ENCODE assay signal across 24 cellular contexts in genomic region chr13:113378825-113379224, GRCh38. TPM values are rescaled to one million over a fixed set of nuclear protein-coding genes. Genes with fewer than 3 reads are reported as not detected.
DNase-seq lines count a peak whose midpoint lies in the region; ATAC-seq, FAIRE-seq and TF ChIP-seq lines count a peak whose summit lies in the region.
"Had no signal": no experiment of that assay in that cellular context is flagged by ENCODE, and none has a peak within 500 bp of the region (broad histone marks: within the 10 kb centered on the region; RNA-seq: fewer than 3 reads in every experiment).

No MANE protein-coding gene starts in this region.

- H4K8ac ChIP-seq in trophoblast cell (ENCODE audit: low read depth, low read length) = no peak overlapping the region

- no peaks in the 10 kb centered on the region for H3K27me3 ChIP-seq in trophoblast cell (ENCODE audit: insufficient read depth, low read length)
- H3K27me3 ChIP-seq in BE2C = peaks cover 34% of the 10 kb centered on the region
- H3K27me3 ChIP-seq: BLaER1 treated with 17β-estradiol and CSF1 and Interleukin-3, amounts not matched to agents 10 nM and 100 nM had no signal

- H3K9me3 ChIP-seq in kidney (ENCODE audit: control insufficient read depth in 1 of 2, low read length in 2 of 2) = no peaks in the 10 kb centered on the region
- no peaks in the 10 kb centered on the region for H3K9me3 ChIP-seq in trophoblast cell (ENCODE audit: insufficient read depth, low read depth, low read length)
- no peaks in the 10 kb centered on the region for H3K9me3 ChIP-seq in BE2C

- ATAC-seq in left cardiac atrium = peak; percentile 38 to 57

- no peak overlapping the region for H2BK120ac ChIP-seq in trophoblast cell (ENCODE audit: insufficient read depth, low read length, poor library complexity)

- H3K4me1 ChIP-seq in kidney (ENCODE audit: control insufficient read depth in 1 of 2, insufficient read depth in 1 of 2, low read depth in 1 of 2, low read length in 2 of 2) (no peaks in the 10 kb centered on the region), trophoblast cell (ENCODE audit: control insufficient read depth in 1 of 2, insufficient read depth in 2 of 2, low read length in 2 of 2) (peaks cover 5 to 6% of the 10 kb centered on the region in 2 experiments), BE2C (no peaks in the 10 kb centered on the region)
- H3K4me1 ChIP-seq: BLaER1 treated with 17β-estradiol and CSF1 and Interleukin-3, amounts not matched to agents 10 nM and 100 nM had no signal

- DNase-seq in left cardiac atrium (no peak), cardiac septum (ENCODE audit: low spot score) (no peak), kidney (peak; percentile 68), mesenteric fat pad (ENCODE audit: low spot score) (peak; percentile 88), trophoblast cell (no peak), BE2C (no peak), epidermal melanocyte (ENCODE audit: insufficient read length, low spot score) (no peak)
- DNase-seq: CD4-positive, alpha-beta T cell; DMS53; NCI-H1048; NCI-H1417 treated with DMSO at 0.1 percent for 48 hours; NCI-H1694 treated with DMSO at 0.1 percent for 48 hours; NCI-H2081; NCI-H226; NCI-H510A; NCI-H69; SHP77 treated with DMSO at 0.1 percent for 48 hours had no signal

- FAIRE-seq in kidney (lab: Jason Lieb, UNC) = no peak
- FAIRE-seq: A204.1, GM18507 had no signal

- TF ChIP-seq CTCF in kidney (IDR thresholded peaks at IDR 0.05; ENCODE audit: borderline replicate concordance, extremely low read depth, insufficient read depth) (no peak), BE2C (IDR thresholded peaks at IDR 0.05; ENCODE audit: low read depth, low read length) (no peak)

- no peak overlapping the region for H3K14ac ChIP-seq in trophoblast cell (ENCODE audit: low read length)

- H2AK5ac ChIP-seq in trophoblast cell (ENCODE audit: low read length) = no peak overlapping the region

- H2BK5ac ChIP-seq in trophoblast cell (ENCODE audit: low read depth, low read length, poor library complexity) = no peak overlapping the region

- H3K36me3 ChIP-seq in kidney (ENCODE audit: control insufficient read depth in 1 of 2, insufficient read depth in 2 of 2, low read length in 2 of 2) = no peaks in the 10 kb centered on the region
- no peaks in the 10 kb centered on the region for H3K36me3 ChIP-seq in trophoblast cell (ENCODE audit: control insufficient read depth in 1 of 2, insufficient read depth in 2 of 2, low read length in 2 of 2)
- no peaks in the 10 kb centered on the region for H3K36me3 ChIP-seq in BE2C
- H3K36me3 ChIP-seq: BLaER1 treated with 17β-estradiol and CSF1 and Interleukin-3, amounts not matched to agents 10 nM and 100 nM; HAP-1 had no signal

- WGBS in trophoblast cell (ENCODE audit: extremely low coverage, insufficient coverage, insufficient read length) = no CpG with 5 or more reads among the region's 10 CpGs

- no peak overlapping the region for H2AFZ ChIP-seq in trophoblast cell (ENCODE audit: insufficient read depth, low read length, poor library complexity)

- no peak overlapping the region for H4K12ac ChIP-seq in trophoblast cell (ENCODE audit: low read depth, low read length)

- H3K23ac ChIP-seq in trophoblast cell (ENCODE audit: low read length) = no peak overlapping the region

- no peaks in the 10 kb centered on the region for H3K79me2 ChIP-seq in trophoblast cell (ENCODE audit: control insufficient read depth, insufficient read depth, low read length, poor library complexity)

- H3K27ac ChIP-seq in kidney (ENCODE audit: low read depth in 2 of 2, low read length in 2 of 2) (no peak overlapping the region), trophoblast cell (ENCODE audit: low read depth, low read length) (no peak overlapping the region)
- H3K27ac ChIP-seq: BLaER1 treated with 17β-estradiol and CSF1 and Interleukin-3, amounts not matched to agents 10 nM and 100 nM; HL-60; RWPE1; SK-N-MC had no signal

- no peak overlapping the region for H3K18ac ChIP-seq in trophoblast cell (ENCODE audit: low read length)

- intact Hi-C loops in left cardiac atrium (cut with DNase I) (no loop called here), cardiac septum (cut with DNase I) (no loop called here), kidney (cut with DNase I) (no loop called here)

- H3K4me3 ChIP-seq in kidney (ENCODE audit: low read length in 2 of 2) (no peak overlapping the region), trophoblast cell (ENCODE audit: low read depth, low read length) (no peak overlapping the region), BE2C (ENCODE audit: low read depth, low read length) (no peak overlapping the region)
- H3K4me3 ChIP-seq: BLaER1 treated with 17β-estradiol and CSF1 and Interleukin-3, amounts not matched to agents 10 nM and 100 nM; HAP-1; SK-N-MC had no signal

- no peak overlapping the region for H4K91ac ChIP-seq in trophoblast cell (ENCODE audit: low read depth, low read length)

- H3K79me1 ChIP-seq in trophoblast cell (ENCODE audit: low read length) = no peaks in the 10 kb centered on the region

- H3K4ac ChIP-seq in trophoblast cell (ENCODE audit: low read depth, low read length) = no peak overlapping the region

- H3K4me2 ChIP-seq in trophoblast cell (ENCODE audit: low read length) = no peak overlapping the region
- H3K4me2 ChIP-seq: BLaER1 treated with 17β-estradiol and CSF1 and Interleukin-3, amounts not matched to agents 10 nM and 100 nM had no signal

- H2BK12ac ChIP-seq in trophoblast cell (ENCODE audit: low read length) = no peak overlapping the region

- H3K9ac ChIP-seq in kidney (ENCODE audit: low read length in 2 of 2) (no peak overlapping the region), trophoblast cell (ENCODE audit: low read length) (no peak overlapping the region)
- H3K9ac ChIP-seq: BLaER1 treated with 17β-estradiol and CSF1 and Interleukin-3, amounts not matched to agents 10 nM and 100 nM had no signal

RNA-seq across cellular contexts. Expression of gene GRTP1, which starts 14.9 kb away (rescaled TPM):
- 1 to 10 TPM; 1.5 to 1.8 TPM for total RNA-seq in left cardiac atrium
- 0.70 TPM for total RNA-seq in cardiac septum
- total RNA-seq in kidney = 9.6 TPM
- 18.3 TPM for polyA plus RNA-seq in kidney (ENCODE audit: insufficient read depth, low read depth, low replicate concordance)
- total RNA-seq in mesenteric fat pad = 3.1 TPM
- 8.6 and 8.7 TPM in 2 replicates for polyA plus RNA-seq in trophoblast cell (2013)
- 0.82 TPM for polyA plus RNA-seq in BE2C (2012; ENCODE audit: insufficient read depth, insufficient read length, low read depth)

Comparison
In these comparisons a context has a peak if more than half of its experiments do, and no peak if none do; other contexts are left out.
1. DNase-seq: peak in kidney (single experiment) and mesenteric fat pad (single experiment); none in left cardiac atrium (single experiment), cardiac septum (single experiment), trophoblast cell (0 of 2), BE2C (single experiment) and epidermal melanocyte (single experiment).